ENCODE assay signal across 9 cellular contexts in the genomic region with DNA sequence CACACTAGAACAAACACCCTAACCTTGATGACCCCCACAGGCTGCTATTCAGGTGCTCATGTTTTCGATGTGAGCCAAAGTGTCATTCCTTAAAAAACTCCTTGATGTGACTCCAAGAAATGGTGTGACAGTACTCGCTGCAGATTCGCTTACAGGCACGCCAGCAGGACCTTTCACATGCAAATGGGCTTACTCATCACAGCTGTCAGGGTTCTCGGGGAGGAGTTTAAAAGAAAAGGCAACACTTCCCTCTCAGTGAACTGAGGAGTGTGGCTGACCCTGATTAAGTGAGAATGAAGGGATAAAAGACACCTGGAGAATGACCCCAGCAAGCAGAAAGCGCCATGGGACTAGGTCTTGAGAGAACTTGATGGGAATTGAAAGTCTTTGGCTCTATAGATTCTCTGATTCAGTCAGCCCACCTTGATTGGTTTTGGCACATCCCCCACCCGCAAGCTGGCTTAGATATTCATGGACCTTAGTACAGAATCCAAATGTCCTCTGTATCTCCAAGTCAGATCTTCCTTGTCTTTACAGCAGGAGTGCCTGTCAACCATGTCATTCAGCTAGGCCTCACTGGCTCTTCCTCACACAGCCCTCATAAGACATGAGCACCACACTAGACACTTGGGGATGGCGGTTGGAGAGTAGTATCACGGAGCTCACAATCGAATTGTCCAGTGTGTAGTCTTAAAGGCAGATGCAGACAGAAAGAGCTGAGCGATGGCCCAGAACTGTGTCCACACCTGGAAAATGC.
DNase-seq lines count a peak whose midpoint lies in the region; ATAC-seq and TF ChIP-seq lines count a peak whose summit lies in the region.
"Had no signal": no experiment of that assay in that cellular context is flagged by ENCODE, and none has a peak within 500 bp of the region (broad histone marks: within the 10 kb centered on the region; RNA-seq: fewer than 3 reads in every experiment).

No MANE protein-coding gene starts in this region.

- no peak overlapping the region for H3K4ac ChIP-seq in H9 (ENCODE audit: low read depth, low read length)

- no peaks in the 10 kb centered on the region for H3K9me3 Mint-ChIP-seq in H9

- H3K14ac ChIP-seq in H9 (ENCODE audit: insufficient read depth, low read length) = no peak overlapping the region

- H2BK20ac ChIP-seq in H9 (ENCODE audit: low read depth, low read length, poor library complexity, severe bottlenecking) = no peak overlapping the region

- ATAC-seq in left lobe of liver (peak; percentile 23), gastroesophageal sphincter (no peak)

- no peak overlapping the region for H2AK5ac ChIP-seq in H9 (ENCODE audit: insufficient read length, low read length)

- H3K27me3 ChIP-seq in H9 (ENCODE audit: insufficient read depth, low read length) (no peaks in the 10 kb centered on the region), gastroesophageal sphincter (no peaks in the 10 kb centered on the region)

- no peak overlapping the region for H2BK12ac ChIP-seq in H9 (ENCODE audit: insufficient read length, low read depth, low read length)

- no peak overlapping the region for H2BK15ac ChIP-seq in H9 (ENCODE audit: low read depth, low read length)

- H4K91ac ChIP-seq in H9 (ENCODE audit: insufficient read length, low read depth, low read length) = no peak overlapping the region

- H3K4me2 ChIP-seq in H9 (ENCODE audit: insufficient read depth, insufficient read length, low read length) = peak overlapping the region; percentile 28

- H3K36me3 ChIP-seq in gastroesophageal sphincter = peaks cover 0 to 9% of the 10 kb centered on the region in 2 donors

- no peak overlapping the region for H2BK120ac ChIP-seq in H9 (ENCODE audit: low read depth, low read length, poor library complexity, severe bottlenecking)

- TF ChIP-seq CTCF in H9 (conservative IDR thresholded peaks at IDR 0.05) (no peak), VCaP (conservative IDR thresholded peaks at IDR 0.05) (no peak), gastroesophageal sphincter (IDR thresholded peaks at IDR 0.05) (no peak)

- H3K23me2 ChIP-seq in H9 (ENCODE audit: insufficient read length, low read depth, low read length, poor library complexity, severe bottlenecking) = no peaks in the 10 kb centered on the region

- TF ChIP-seq EP300 in gastroesophageal sphincter (IDR thresholded peaks at IDR 0.05) = no peak

- H3K18ac ChIP-seq in H9 (ENCODE audit: insufficient read length, low read depth, low read length) = no peak overlapping the region

- H3K36me3 Mint-ChIP-seq in H9 (ENCODE audit: insufficient read depth in 1 of 3, low read depth in 3 of 3) = no peaks in the 10 kb centered on the region

- no peak overlapping the region for H3K56ac ChIP-seq in H9 (ENCODE audit: insufficient read length, low read depth, low read length)

- no peaks in the 10 kb centered on the region for H3K27me3 Mint-ChIP-seq in H9 (ENCODE audit: low read depth)

- no peaks in the 10 kb centered on the region for H3K79me1 ChIP-seq in H9 (ENCODE audit: insufficient read depth, low read depth, low read length, poor library complexity, severe bottlenecking)

- no peak overlapping the region for H2BK5ac ChIP-seq in H9 (ENCODE audit: insufficient read length, low read length)

- H3K4me1 Mint-ChIP-seq in H9 = peaks cover 28 to 34% of the 10 kb centered on the region in 2 experiments

- H3K9ac ChIP-seq in H9 (ENCODE audit: extremely low read depth, insufficient read length, low read length) = no peak overlapping the region
- H3K9ac ChIP-seq: parathyroid adenoma had no signal

- H2AFZ ChIP-seq in H9 (ENCODE audit: low read length) = no peak overlapping the region
- H2AFZ ChIP-seq: parathyroid adenoma had no signal

- no peak overlapping the region for H3K23ac ChIP-seq in H9 (ENCODE audit: insufficient read length, low read depth, low read length)

- DNase-seq in ELF-1 (ENCODE audit: low read depth, low spot score) (peak; percentile 86), H9 (peak; percentile 93), left lobe of liver (ENCODE audit: low spot score) (no peak), putamen (ENCODE audit: low spot score) (no peak), C1 segment of cervical spinal cord (lab: John Stamatoyannopoulos, UW) (no peak), NCI-H146 (lab: John Stamatoyannopoulos, UW) (no peak)

- no peak overlapping the region for H3K4me3 ChIP-seq in gastroesophageal sphincter

- no peak for TF ChIP-seq POLR2A in gastroesophageal sphincter (IDR thresholded peaks at IDR 0.05)

- no CpG with 5 or more reads among the region's 11 CpGs for WGBS in H9 (ENCODE audit: extremely low coverage, insufficient read length, low lambda C conversion rate)
- WGBS in gastroesophageal sphincter (ENCODE audit: low coverage in 1 of 2), 2 donors = 78 to 87% methylated on average over 7 to 10 of the region's 11 CpGs

- peak overlapping the region in 1 of 2 experiments; percentile 8; a peak in 4 of 5 replicates for H3K4me3 Mint-ChIP-seq in H9

- no peaks in the 10 kb centered on the region for H3K79me2 ChIP-seq in H9 (ENCODE audit: insufficient read depth, low read length)

- no peak overlapping the region for H4K5ac ChIP-seq in H9 (ENCODE audit: insufficient read length, low read depth, low read length)

- no peak overlapping the region for H3T11ph ChIP-seq in H9 (ENCODE audit: low read length)

- no peak overlapping the region for H4K8ac ChIP-seq in H9 (replicated peaks; ENCODE audit: insufficient read length, low read depth, low read length)

- H3K27ac Mint-ChIP-seq in H9 = peak overlapping the region; percentile 23 to 80 (median 74); a peak in 3 of 7 replicates

- H3K27ac ChIP-seq in H9 (ENCODE audit: insufficient read length, low read depth, low read length) (no peak overlapping the region), VCaP (peak overlapping the region; percentile 93), gastroesophageal sphincter (peak overlapping the region in 2 of 4 donors; percentile 20 to 23)

- H3K9me3 ChIP-seq in H9 (ENCODE audit: control insufficient read depth, low read depth, low read length) = no peaks in the 10 kb centered on the region
- no peaks in the 10 kb centered on the region for H3K9me3 ChIP-seq in gastroesophageal sphincter

- H3K4me1 ChIP-seq in H9 (ENCODE audit: insufficient read depth, low read length) (peaks cover 7% of the 10 kb centered on the region; the same call in 1 of the 2 replicates), gastroesophageal sphincter (peaks cover 0 to 24% (median 8%) of the 10 kb centered on the region in 3 donors)

- H4K20me1 ChIP-seq in H9 (ENCODE audit: control insufficient read depth, insufficient read depth, insufficient read length) = no peaks in the 10 kb centered on the region

Comparison
In these comparisons a context has a peak if more than half of its experiments do, and no peak if none do; other contexts are left out.
1. DNase-seq: peak in ELF-1 (single experiment) and H9 (single experiment); none in left lobe of liver (single experiment), putamen (single experiment), C1 segment of cervical spinal cord (0 of 14) and NCI-H146 (single experiment).